Comparison of ENCODE assay signal across 6 cellular contexts in genomic region chr20:3158968-3159431, GRCh38. TPM values are rescaled to one million over a fixed set of nuclear protein-coding genes. Genes with fewer than 3 reads are reported as not detected.
DNase-seq lines count a peak whose midpoint lies in the region; ATAC-seq and TF ChIP-seq lines count a peak whose summit lies in the region.

No MANE protein-coding gene starts in this region.

- DNase-seq in SIG-M5 treated with dmso at 0.1 percent for 504 hours (lab: John Stamatoyannopoulos, UW; ENCODE audit: unreplicated experiment): peak; percentile 35
- DNase-seq in SIG-M5 (lab: John Stamatoyannopoulos, UW): no peak
- DNase-seq in choroid plexus epithelial cell (ENCODE audit: low read depth): peak; percentile 58
- no peak for DNase-seq in ovary
- no peak for DNase-seq in occipital lobe (lab: John Stamatoyannopoulos, UW)

- H3K36me3 ChIP-seq in ovary: no peaks in the 10 kb centered on the region

- intact Hi-C loops in ovary (cut with DNase I): no loop called here

- H3K4me1 ChIP-seq in ovary (ENCODE audit: insufficient read depth): peaks cover 8% of the 10 kb centered on the region

- no peak for TF ChIP-seq EP300 in ovary (IDR thresholded peaks at IDR 0.05)

- H3K4me3 ChIP-seq in choroid plexus epithelial cell (ENCODE audit: low read depth, low read length) (peak overlapping the region; percentile 92), ovary (peak overlapping the region; percentile 54)

- no peak for ATAC-seq in GM21423 (IDR thresholded peaks at IDR 0.05; ENCODE audit: unreplicated experiment)

- no peaks in the 10 kb centered on the region for H3K27me3 ChIP-seq in ovary

- 1 to 3% (median 1%) methylated on average over 10 of the region's 10 CpGs for WGBS in ovary, 3 donors

- no peak for TF ChIP-seq CTCF in choroid plexus epithelial cell (conservative IDR thresholded peaks at IDR 0.05; ENCODE audit: low read depth, low read length)
- no peak for TF ChIP-seq CTCF in ovary (IDR thresholded peaks at IDR 0.05)

- no peak for TF ChIP-seq POLR2A in ovary (IDR thresholded peaks at IDR 0.05)

- no peaks in the 10 kb centered on the region for H3K9me3 ChIP-seq in ovary

- H3K27ac ChIP-seq in ovary: peak overlapping the region in 1 of 2 donors; percentile 60

RNA-seq across cellular contexts. Expression of gene FASTKD5, which starts 0.7 kb away (rescaled TPM):
- total RNA-seq in ovary: 10 to 100 TPM in 5 of 7 donors, 1 to 10 TPM in 2; 8.8 to 13.2 (median 11.8) TPM
- polyA plus RNA-seq in ovary: 10 to 100 TPM in 1 of 2 donors, 1 to 10 TPM in 1; 9.4 to 15.2 TPM
- total RNA-seq in occipital lobe: 17.8 TPM

RNA-seq across cellular contexts. Expression of gene UBOX5, which starts 0.7 kb away (rescaled TPM):
- total RNA-seq in ovary: 10 to 100 TPM in 1 of 7 donors, 1 to 10 TPM in 6; 4.2 to 10.2 (median 7.3) TPM
- polyA plus RNA-seq in ovary: 1 to 10 TPM; 5.2 to 5.5 TPM
- total RNA-seq in occipital lobe: 1.9 TPM

RNA-seq across cellular contexts. Expression of gene LZTS3, which starts 14.3 kb away (rescaled TPM):
- total RNA-seq in ovary: 10 to 100 TPM; 13.2 to 27.4 (median 18.2) TPM
- polyA plus RNA-seq in ovary: 10 to 100 TPM in 1 of 2 donors, 1 to 10 TPM in 1; 4.2 to 22.8 TPM
- 12.0 TPM for total RNA-seq in occipital lobe

RNA-seq across cellular contexts. Expression of gene DDRGK1, which starts 45.5 kb away (rescaled TPM):
- total RNA-seq in ovary (10 to 100 TPM; 44.2 to 63.9 (median 52.5) TPM), occipital lobe (22.6 TPM)
- 10 to 100 TPM; 38.5 to 60.6 TPM for polyA plus RNA-seq in ovary

RNA-seq across cellular contexts. Expression of gene ITPA, which starts 50.3 kb away (rescaled TPM):
- total RNA-seq in ovary (10 to 100 TPM; 19.2 to 55.3 (median 37.3) TPM), occipital lobe (36.3 TPM)
- 10 to 100 TPM; 15.8 to 29.7 TPM for polyA plus RNA-seq in ovary

Comparison
In these comparisons a context has a peak if more than half of its experiments do, and no peak if none do; other contexts are left out.
1. DNase-seq: peak in SIG-M5 treated with dmso at 0.1 percent for 504 hours (single experiment) and choroid plexus epithelial cell (single experiment); none in SIG-M5 (single experiment), ovary (0 of 5) and occipital lobe (single experiment).